In the genomic region with DNA sequence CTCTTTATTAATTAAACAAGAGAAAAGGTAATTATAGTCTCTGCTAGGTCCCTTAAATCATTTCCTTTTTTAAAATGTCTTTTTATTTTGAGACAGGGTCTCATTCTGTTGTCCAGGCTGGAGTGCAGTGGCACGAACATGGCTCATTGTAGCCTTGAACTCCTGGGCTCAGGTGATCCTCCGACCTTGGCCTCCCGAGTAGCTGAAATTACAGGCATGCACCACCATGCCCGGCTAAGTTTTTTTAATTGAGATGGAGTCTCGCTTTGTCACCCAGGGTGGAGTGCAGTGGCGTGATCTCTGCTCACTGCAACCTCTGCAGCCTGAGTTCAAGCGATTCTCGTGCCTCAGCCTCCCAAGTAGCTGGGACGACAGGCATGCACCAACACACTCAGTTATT, we compare ENCODE assay signal across 6 cellular contexts. TPM values are rescaled to one million over a fixed set of nuclear protein-coding genes. Genes with fewer than 3 reads are reported as not detected.
"Had no signal": no experiment of that assay in that cellular context is flagged by ENCODE, and none has a peak within 500 bp of the region (broad histone marks: within the 10 kb centered on the region; RNA-seq: fewer than 3 reads in every experiment).

No MANE protein-coding gene starts in this region.

RNA-seq across cellular contexts. Expression of a gene that starts 9.2 kb away (rescaled TPM):
- total RNA-seq: GM23248, HT-29, IMR-90 had no signal

RNA-seq across cellular contexts. Expression of a gene that starts 37.0 kb away (rescaled TPM):
- total RNA-seq: GM23248, H4, H7, HT-29, IMR-90, K562 had no signal
- polyA plus RNA-seq: GM23248, IMR-90, K562 had no signal
